In the genomic region with DNA sequence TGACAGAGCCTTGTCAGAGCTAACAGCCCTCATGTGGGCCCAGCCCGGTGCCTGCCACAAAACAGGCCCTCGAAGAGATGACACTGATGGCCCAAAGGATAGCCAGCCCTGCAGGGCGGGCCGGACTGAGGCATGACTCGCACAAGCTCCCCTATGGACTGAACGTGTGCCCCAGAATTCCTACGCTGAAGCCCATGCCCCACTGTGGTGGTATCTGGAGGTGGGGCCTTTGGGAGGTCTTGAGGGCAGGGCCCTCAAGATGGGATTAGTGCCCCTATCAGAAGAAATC, we compare ENCODE assay signal across 20 cellular contexts. TPM values are rescaled to one million over a fixed set of nuclear protein-coding genes. Genes with fewer than 3 reads are reported as not detected.
"Had no signal": no experiment of that assay in that cellular context is flagged by ENCODE, and none has a peak within 500 bp of the region (broad histone marks: within the 10 kb centered on the region; RNA-seq: fewer than 3 reads in every experiment).

No MANE protein-coding gene starts in this region.

- H3K36me3 ChIP-seq: colonic mucosa had no signal

- ATAC-seq: activated CD4-positive, CD25-positive, alpha-beta regulatory T cell treated with anti-CD3 and anti-CD28 coated beads, Interleukin-2, amount 50 U/mL, for 24 hours; activated T-helper 17 cell treated with anti-CD3 and anti-CD28 coated beads, Interleukin-2, amount 50 U/mL, for 72 hours; sciatic nerve; stimulated activated memory B cell treated with anti-CD40 and anti-IgM and Interleukin-4, amounts not matched to agents 10 μg/mL and 1 μg/mL and 100 μg/mL, for 72 hours had no signal

- H3K4me3 ChIP-seq: colonic mucosa, smooth muscle cell, thyroid gland had no signal

- H3K27ac ChIP-seq: colonic mucosa, thyroid gland had no signal

- H3K27me3 ChIP-seq: colonic mucosa, thyroid gland had no signal

- DNase-seq: activated naive CD4-positive, alpha-beta T cell; activated naive CD8-positive, alpha-beta T cell treated with anti-CD3 and anti-CD28 coated beads for 36 hours; amniotic stem cell; caudate nucleus; colonic mucosa; erythroblast; foreskin melanocyte; stimulated activated CD4-positive, alpha-beta T cell treated with anti-CD3 and anti-CD28 coated beads, Interleukin-4, amount 100 ng/mL, for 4 hours; thyroid gland had no signal

- H3K9me3 ChIP-seq: colonic mucosa, thyroid gland had no signal

- H3K4me2 ChIP-seq: smooth muscle cell had no signal

RNA-seq across cellular contexts. Expression of gene CHGA, which starts 38.6 kb away (rescaled TPM):
- total RNA-seq: activated CD8-positive, alpha-beta memory T cell treated with anti-CD3 and anti-CD28 coated beads for 36 hours; activated naive CD8-positive, alpha-beta T cell treated with anti-CD3 and anti-CD28 coated beads for 36 hours; activated T-helper 17 cell treated with anti-CD3 and anti-CD28 coated beads, Interleukin-2, amount 50 U/mL, for 72 hours; kidney epithelial cell; liver; mononuclear cell; pulmonary artery endothelial cell; sciatic nerve; smooth muscle cell; ureter had no signal
- polyA plus RNA-seq: smooth muscle cell had no signal
